Comparison of ENCODE assay signal across 28 cellular contexts in the genomic region with DNA sequence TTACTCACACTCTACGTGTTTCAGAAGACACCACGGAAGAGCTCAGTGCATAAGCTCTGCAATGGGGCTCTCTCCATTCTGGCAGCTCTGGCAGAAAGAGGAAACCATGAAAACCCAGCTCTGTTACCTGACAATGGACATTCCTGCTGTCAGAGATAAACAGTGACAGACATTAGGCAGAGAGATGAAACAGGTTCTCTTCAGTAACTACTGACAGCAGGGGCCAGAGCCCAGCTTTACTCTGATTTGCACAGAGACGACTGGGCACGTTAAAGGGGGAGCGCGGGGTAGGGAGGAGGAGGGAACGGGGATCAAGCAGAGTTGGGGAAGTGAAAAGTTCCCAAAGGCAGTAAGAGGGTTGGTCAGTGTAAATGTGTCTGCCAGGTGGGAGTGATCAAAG.
"Had no signal": no experiment of that assay in that cellular context is flagged by ENCODE, and none has a peak within 500 bp of the region (broad histone marks: within the 10 kb centered on the region; RNA-seq: fewer than 3 reads in every experiment).

No MANE protein-coding gene starts in this region.

- H3K4me3 ChIP-seq: left lung, ovary, sigmoid colon, suprapubic skin, tibial artery had no signal

- H3K36me3 ChIP-seq: brain microvascular endothelial cell, left lung, ovary, sigmoid colon, suprapubic skin, tibial artery had no signal

- ATAC-seq: activated CD8-positive, alpha-beta T cell treated with anti-CD3 and anti-CD28 coated beads for 36 hours; activated T-cell treated with anti-CD3 and anti-CD28 coated beads, Interleukin-2, amount 50 U/mL, for 4 hours; activated T-helper 17 cell treated with anti-CD3 and anti-CD28 coated beads, Interleukin-2, amount 50 U/mL, for 72 hours; esophagus mucosa; left lung; stimulated activated effector memory CD8-positive, alpha-beta T cell treated with anti-CD3 and anti-CD28 coated beads, Interleukin-12 subunit alpha, Interleukin-12 subunit beta, amount 100 ng/mL, for 72 hours; T-helper 17 cell; WTC11 had no signal

- H3K9me3 ChIP-seq: ovary, sigmoid colon, suprapubic skin had no signal

- DNase-seq: activated CD4-positive, alpha-beta T cell treated with anti-CD3 and anti-CD28 coated beads for 1 hour; activated CD4-positive, alpha-beta T cell treated with anti-CD3 and anti-CD28 coated beads, Interleukin-2, amount 50 U/mL, for 1 hour; activated CD8-positive, alpha-beta T cell treated with anti-CD3 and anti-CD28 coated beads for 36 hours; activated gamma-delta T cell treated with Interleukin-2 at 50 U/mL for 16 hours; activated naive CD4-positive, alpha-beta T cell treated with anti-CD3 and anti-CD28 coated beads, Interleukin-2, amount 50 U/mL, for 16 hours; activated T-cell treated with anti-CD3 and anti-CD28 coated beads, Interleukin-2, amount 50 U/mL, for 4 hours; amniotic stem cell; brain microvascular endothelial cell; central memory CD4-positive, alpha-beta T cell; endodermal cell; foreskin fibroblast; head of caudate nucleus; kidney glomerular epithelial cell; left lung; naive B cell; nephron progenitor cell; ovary; sigmoid colon; small intestine; stimulated activated CD4-positive, alpha-beta T cell treated with anti-CD3 and anti-CD28 coated beads, Interleukin-4, amount 100 ng/mL, for 24 hours; T-helper 17 cell; T1000; tibial artery had no signal

- H3K4me1 ChIP-seq: left lung, sigmoid colon, suprapubic skin, tibial artery had no signal

- H3K27me3 ChIP-seq: brain microvascular endothelial cell, left lung, ovary, sigmoid colon, tibial artery had no signal

- H3K27ac ChIP-seq: brain microvascular endothelial cell, left lung, ovary, sigmoid colon, suprapubic skin, tibial artery had no signal
